1 cellular context compared by ENCODE assay signal in genomic region chr6:18154507-18155272, GRCh38.
TF ChIP-seq lines count a peak whose summit lies in the region.

TSS of gene TPMT (minus strand) at chr6:18155077. CDS start at chr6:18149127, 5,950 bp downstream.

TF ChIP-seq in K562, 482 proteins besides CTCF, POLR2A, EP300 and RAD21 (continued from another document and continues in another):
- TF ChIP-seq ZNF512 (tag; IDR thresholded peaks at IDR 0.05) (no peak), SIN3B (IDR thresholded peaks at IDR 0.05; ENCODE audit: low read depth) (no peak), CBFA2T2 (conservative IDR thresholded peaks at IDR 0.05) (no peak), ZFP91 (CRISPR knock-in tag; IDR thresholded peaks at IDR 0.05) (no peak), SP2 (IDR thresholded peaks at IDR 0.05; ENCODE audit: extremely low read depth, low read depth, low read length, poor library complexity, severe bottlenecking) (no peak), FOXM1 (IDR thresholded peaks at IDR 0.05; ENCODE audit: low read depth) (no peak), FOXM1 (CRISPR knock-in tag; IDR thresholded peaks at IDR 0.05; ENCODE audit: low read depth) (no peak), ZBTB17 (CRISPR knock-in tag; IDR thresholded peaks at IDR 0.05) (peak; percentile 39; the same call in 1 of the 2 replicates), RERE (CRISPR knock-in tag; IDR thresholded peaks at IDR 0.05; ENCODE audit: borderline replicate concordance) (no peak), NBN (IDR thresholded peaks at IDR 0.05; ENCODE audit: low read depth) (peak; percentile 90; the same call in 1 of the 2 replicates), TAF1 (IDR thresholded peaks at IDR 0.05; ENCODE audit: control insufficient read depth, extremely low read depth, insufficient read depth, low read length, severe bottlenecking) (peak; percentile 68), ZNF740 (CRISPR knock-in tag; IDR thresholded peaks at IDR 0.05) (no peak), ZNF740 (tag; IDR thresholded peaks at IDR 0.05) (no peak), UBTF (IDR thresholded peaks at IDR 0.05; ENCODE audit: borderline replicate concordance in 1 of 2, low read depth in 2 of 2, low read length in 2 of 2) (no peak), E2F3 (CRISPR knock-in tag; IDR thresholded peaks at IDR 0.05) (no peak), ZNF436 (CRISPR knock-in tag; IDR thresholded peaks at IDR 0.05) (no peak), SOX6 (IDR thresholded peaks at IDR 0.05) (no peak), CHCHD3 (CRISPR knock-in tag; IDR thresholded peaks at IDR 0.05) (no peak), ZC3H11A (IDR thresholded peaks at IDR 0.05; ENCODE audit: low read depth, low read length) (no peak), HDAC1 (IDR thresholded peaks at IDR 0.05) (peak in 1 of 2 experiments; percentile 91; a peak in 2 of 4 replicates), CEBPG (CRISPR knock-in tag; IDR thresholded peaks at IDR 0.05) (peak; percentile 49; the same call in 1 of the 2 replicates), CEBPG (tag; conservative IDR thresholded peaks at IDR 0.05 in 1 of 2, IDR thresholded peaks at IDR 0.05 in 1 of 2) (no peak), KLF10 (CRISPR knock-in tag; IDR thresholded peaks at IDR 0.05) (no peak), SMAD3 (CRISPR knock-in tag; conservative IDR thresholded peaks at IDR 0.05) (no peak), OTX1 (CRISPR knock-in tag; IDR thresholded peaks at IDR 0.05) (no peak)
- TF ChIP-seq, protein P1, sequence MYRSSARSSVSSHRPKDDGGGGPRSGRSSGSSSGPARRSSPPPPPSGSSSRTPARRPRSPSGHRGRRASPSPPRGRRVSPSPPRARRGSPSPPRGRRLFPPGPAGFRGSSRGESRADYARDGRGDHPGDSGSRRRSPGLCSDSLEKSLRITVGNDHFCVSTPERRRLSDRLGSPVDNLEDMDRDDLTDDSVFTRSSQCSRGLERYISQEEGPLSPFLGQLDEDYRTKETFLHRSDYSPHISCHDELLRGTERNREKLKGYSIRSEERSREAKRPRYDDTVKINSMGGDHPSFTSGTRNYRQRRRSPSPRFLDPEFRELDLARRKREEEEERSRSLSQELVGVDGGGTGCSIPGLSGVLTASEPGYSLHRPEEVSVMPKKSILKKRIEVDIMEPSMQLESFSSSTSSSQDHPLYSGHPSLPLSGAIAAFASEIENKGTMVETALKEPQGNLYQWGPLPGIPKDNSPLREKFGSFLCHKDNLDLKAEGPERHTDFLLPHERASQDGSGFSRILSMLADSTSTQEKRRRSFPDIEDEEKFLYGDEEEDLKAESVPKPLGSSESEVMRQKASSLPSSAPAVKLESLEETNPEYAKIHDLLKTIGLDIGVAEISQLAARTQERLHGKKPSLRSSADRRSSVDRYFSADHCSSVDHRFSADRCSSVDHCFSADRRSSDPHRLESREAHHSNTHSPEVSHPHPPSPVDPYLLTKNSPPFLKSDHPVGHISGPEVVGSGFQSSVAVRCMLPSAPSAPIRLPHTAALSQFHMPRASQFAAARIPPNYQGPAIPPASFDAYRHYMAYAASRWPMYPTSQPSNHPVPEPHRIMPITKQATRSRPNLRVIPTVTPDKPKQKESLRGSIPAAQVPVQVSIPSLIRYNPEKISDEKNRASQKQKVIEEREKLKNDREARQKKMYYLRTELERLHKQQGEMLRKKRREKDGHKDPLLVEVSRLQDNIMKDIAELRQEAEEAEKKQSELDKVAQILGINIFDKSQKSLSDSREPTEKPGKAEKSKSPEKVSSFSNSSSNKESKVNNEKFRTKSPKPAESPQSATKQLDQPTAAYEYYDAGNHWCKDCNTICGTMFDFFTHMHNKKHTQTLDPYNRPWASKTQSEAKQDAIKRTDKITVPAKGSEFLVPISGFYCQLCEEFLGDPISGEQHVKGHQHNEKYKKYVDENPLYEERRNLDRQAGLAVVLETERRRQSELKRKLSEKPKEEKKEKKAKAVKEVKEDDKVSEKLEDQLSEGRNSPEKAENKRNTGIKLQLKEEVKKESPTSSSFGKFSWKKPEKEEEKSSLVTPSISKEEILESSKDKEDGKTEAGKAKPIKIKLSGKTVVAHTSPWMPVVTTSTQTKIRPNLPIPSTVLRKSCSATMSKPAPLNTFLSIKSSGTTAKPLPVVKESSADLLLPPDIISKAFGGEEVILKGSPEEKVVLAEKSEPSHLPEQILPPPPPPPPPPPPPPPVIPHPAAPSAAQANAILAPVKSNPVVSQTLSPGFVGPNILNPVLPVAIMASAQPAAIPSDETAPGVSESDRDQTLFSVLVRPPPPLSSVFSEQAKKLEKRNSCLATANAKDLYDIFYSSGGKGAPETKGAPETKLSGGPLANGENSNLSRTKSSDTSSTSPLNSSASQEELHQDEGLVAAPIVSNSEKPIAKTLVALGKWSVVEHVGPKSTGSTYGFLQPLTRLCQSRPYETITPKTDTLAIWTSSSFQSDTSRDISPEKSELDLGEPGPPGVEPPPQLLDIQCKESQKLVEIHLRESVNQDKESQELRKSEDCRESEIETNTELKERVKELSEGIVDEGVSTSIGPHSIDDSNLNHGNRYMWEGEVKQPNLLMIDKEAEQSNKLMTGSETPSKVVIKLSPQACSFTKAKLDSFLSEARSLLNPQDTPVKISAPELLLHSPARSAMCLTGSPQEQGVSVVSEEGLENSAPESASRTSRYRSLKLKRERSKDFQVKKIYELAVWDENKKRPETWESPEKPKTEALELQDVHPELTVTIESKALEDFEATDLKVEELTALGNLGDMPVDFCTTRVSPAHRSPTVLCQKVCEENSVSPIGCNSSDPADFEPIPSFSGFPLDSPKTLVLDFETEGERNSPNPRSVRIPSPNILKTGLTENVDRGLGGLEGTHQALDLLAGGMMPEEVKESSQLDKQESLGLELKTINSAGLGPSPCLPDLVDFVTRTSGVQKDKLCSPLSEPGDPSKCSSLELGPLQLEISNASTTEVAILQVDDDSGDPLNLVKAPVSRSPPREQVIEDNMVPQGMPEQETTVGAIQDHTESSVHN (IDR thresholded peaks at IDR 0.05; ENCODE audit: borderline replicate concordance in 1 of 2, low read depth in 1 of 2) = peak in 1 of 2 experiments; percentile 56; a peak in 1 of 4 replicates
- TF ChIP-seq, protein P2, sequence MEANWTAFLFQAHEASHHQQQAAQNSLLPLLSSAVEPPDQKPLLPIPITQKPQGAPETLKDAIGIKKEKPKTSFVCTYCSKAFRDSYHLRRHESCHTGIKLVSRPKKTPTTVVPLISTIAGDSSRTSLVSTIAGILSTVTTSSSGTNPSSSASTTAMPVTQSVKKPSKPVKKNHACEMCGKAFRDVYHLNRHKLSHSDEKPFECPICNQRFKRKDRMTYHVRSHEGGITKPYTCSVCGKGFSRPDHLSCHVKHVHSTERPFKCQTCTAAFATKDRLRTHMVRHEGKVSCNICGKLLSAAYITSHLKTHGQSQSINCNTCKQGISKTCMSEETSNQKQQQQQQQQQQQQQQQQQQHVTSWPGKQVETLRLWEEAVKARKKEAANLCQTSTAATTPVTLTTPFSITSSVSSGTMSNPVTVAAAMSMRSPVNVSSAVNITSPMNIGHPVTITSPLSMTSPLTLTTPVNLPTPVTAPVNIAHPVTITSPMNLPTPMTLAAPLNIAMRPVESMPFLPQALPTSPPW (CRISPR knock-in tag; IDR thresholded peaks at IDR 0.05) = peak; percentile 90
- TF ChIP-seq, protein P3, sequence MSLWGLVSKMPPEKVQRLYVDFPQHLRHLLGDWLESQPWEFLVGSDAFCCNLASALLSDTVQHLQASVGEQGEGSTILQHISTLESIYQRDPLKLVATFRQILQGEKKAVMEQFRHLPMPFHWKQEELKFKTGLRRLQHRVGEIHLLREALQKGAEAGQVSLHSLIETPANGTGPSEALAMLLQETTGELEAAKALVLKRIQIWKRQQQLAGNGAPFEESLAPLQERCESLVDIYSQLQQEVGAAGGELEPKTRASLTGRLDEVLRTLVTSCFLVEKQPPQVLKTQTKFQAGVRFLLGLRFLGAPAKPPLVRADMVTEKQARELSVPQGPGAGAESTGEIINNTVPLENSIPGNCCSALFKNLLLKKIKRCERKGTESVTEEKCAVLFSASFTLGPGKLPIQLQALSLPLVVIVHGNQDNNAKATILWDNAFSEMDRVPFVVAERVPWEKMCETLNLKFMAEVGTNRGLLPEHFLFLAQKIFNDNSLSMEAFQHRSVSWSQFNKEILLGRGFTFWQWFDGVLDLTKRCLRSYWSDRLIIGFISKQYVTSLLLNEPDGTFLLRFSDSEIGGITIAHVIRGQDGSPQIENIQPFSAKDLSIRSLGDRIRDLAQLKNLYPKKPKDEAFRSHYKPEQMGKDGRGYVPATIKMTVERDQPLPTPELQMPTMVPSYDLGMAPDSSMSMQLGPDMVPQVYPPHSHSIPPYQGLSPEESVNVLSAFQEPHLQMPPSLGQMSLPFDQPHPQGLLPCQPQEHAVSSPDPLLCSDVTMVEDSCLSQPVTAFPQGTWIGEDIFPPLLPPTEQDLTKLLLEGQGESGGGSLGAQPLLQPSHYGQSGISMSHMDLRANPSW (CRISPR knock-in tag; IDR thresholded peaks at IDR 0.05) = no peak
- TF ChIP-seq, protein P4, sequence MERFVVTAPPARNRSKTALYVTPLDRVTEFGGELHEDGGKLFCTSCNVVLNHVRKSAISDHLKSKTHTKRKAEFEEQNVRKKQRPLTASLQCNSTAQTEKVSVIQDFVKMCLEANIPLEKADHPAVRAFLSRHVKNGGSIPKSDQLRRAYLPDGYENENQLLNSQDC (CRISPR knock-in tag; IDR thresholded peaks at IDR 0.05) = no peak
